Comparison of ENCODE assay signal across 9 cellular contexts in genomic region chr19:16330811-16331690, GRCh38. TPM values are rescaled to one million over a fixed set of nuclear protein-coding genes. Genes with fewer than 3 reads are reported as not detected.
DNase-seq lines count a peak whose midpoint lies in the region; ATAC-seq, FAIRE-seq and TF ChIP-seq lines count a peak whose summit lies in the region.
"Had no signal": no experiment of that assay in that cellular context is flagged by ENCODE, and none has a peak within 500 bp of the region (broad histone marks: within the 10 kb centered on the region; RNA-seq: fewer than 3 reads in every experiment).

No MANE protein-coding gene starts in this region.

- H3K4me1 Mint-ChIP-seq in GM23338: no peaks in the 10 kb centered on the region

- H2AFZ ChIP-seq in PC-3 (ENCODE audit: low read length) (no peak overlapping the region), K562 (ENCODE audit: low read depth, low read length) (no peak overlapping the region), GM23338 (no peak overlapping the region)

- no peaks in the 10 kb centered on the region for H3K36me3 Mint-ChIP-seq in GM23338 (ENCODE audit: low read depth)

- H3K36me3 ChIP-seq in PC-3 (ENCODE audit: low read depth, low read length) (no peaks in the 10 kb centered on the region), K562 (ENCODE audit: control insufficient read depth, insufficient read depth, low read length) (no peaks in the 10 kb centered on the region), neutrophil (peaks cover 22% of the 10 kb centered on the region), GM23338 (ENCODE audit: insufficient read depth) (no peaks in the 10 kb centered on the region)

- H3K27ac ChIP-seq in PC-3 (ENCODE audit: low read length) (peak overlapping the region; percentile 18; the same call in 1 of the 2 replicates), K562 (ENCODE audit: extremely low read depth, low read depth, low read length) (no peak overlapping the region), neutrophil (peak overlapping the region; percentile 98), GM23338 (ENCODE audit: low read depth) (no peak overlapping the region)

- H3K9me3 ChIP-seq in PC-3 (ENCODE audit: low read length) (no peaks in the 10 kb centered on the region), K562 (replicated peaks; ENCODE audit: control insufficient read depth, insufficient read depth, low read depth, low read length) (no peaks in the 10 kb centered on the region), neutrophil (no peaks in the 10 kb centered on the region)

- no peak for TF ChIP-seq CTCF in PC-3 (conservative IDR thresholded peaks at IDR 0.05; ENCODE audit: low read depth, low read length)
- TF ChIP-seq CTCF in K562 (IDR thresholded peaks at IDR 0.05 in 2 of 3, conservative IDR thresholded peaks at IDR 0.05 in 1 of 3; ENCODE audit: insufficient read depth in 2 of 3, low read depth in 1 of 3, low read length in 3 of 3): no peak
- TF ChIP-seq CTCF in neutrophil (IDR thresholded peaks at IDR 0.05): no peak
- TF ChIP-seq CTCF in GM23338 (conservative IDR thresholded peaks at IDR 0.05; ENCODE audit: low read depth in 2 of 2): no peak

- in situ Hi-C loops in K562 (cut with MboI): no loop called here

- H3K9ac ChIP-seq in PC-3 (ENCODE audit: low read length) (no peak overlapping the region), K562 (ENCODE audit: insufficient read depth in 1 of 2, low read depth in 2 of 2, low read length in 2 of 2) (no peak overlapping the region)

- H3K27me3 Mint-ChIP-seq in GM23338 (ENCODE audit: insufficient read depth, low read depth, poor library complexity): peaks cover 43% of the 10 kb centered on the region

- no peak overlapping the region for H3K27ac Mint-ChIP-seq in GM23338

- peak; percentile 1; the same call in 1 of the 2 replicates for ATAC-seq in PC-3
- ATAC-seq in K562: peak; percentile 22; the same call in 2 of the 3 replicates
- ATAC-seq in GM23338: no peak
- no peak for ATAC-seq in HG02852 (IDR thresholded peaks at IDR 0.05; ENCODE audit: unreplicated experiment)

- H4K20me1 ChIP-seq in PC-3 (ENCODE audit: low read length): no peaks in the 10 kb centered on the region
- H4K20me1 ChIP-seq in K562 (replicated peaks; ENCODE audit: control insufficient read depth, insufficient read depth, low read length): 0 out of 2 replicates have a peak, but pooled peaks cover 4% of the 10 kb centered on the region
- H4K20me1 ChIP-seq in GM23338 (replicated peaks; ENCODE audit: insufficient read depth): peaks cover 4% of the 10 kb centered on the region; the same call in 1 of the 2 replicates

- no peak for FAIRE-seq in K562 (lab: Jason Lieb, UNC)

- no peaks in the 10 kb centered on the region for H3K9me3 Mint-ChIP-seq in GM23338

- intact Hi-C loops in PC-3 (cut with micrococcal nuclease): no loop called here
- intact Hi-C loops in K562 (cut with micrococcal nuclease): no loop called here

- H3K4me1 ChIP-seq in PC-3 (ENCODE audit: insufficient read depth, low read length): peaks cover 13% of the 10 kb centered on the region
- peaks cover 8 to 19% of the 10 kb centered on the region in 2 experiments for H3K4me1 ChIP-seq in K562 (replicated peaks in 1 of 2; ENCODE audit: control insufficient read depth in 2 of 2, insufficient read depth in 2 of 2, low read length in 2 of 2)
- H3K4me1 ChIP-seq in neutrophil (ENCODE audit: control insufficient read depth in 1 of 2, insufficient read depth in 1 of 2, low read depth in 1 of 2, low read length in 1 of 2): peaks cover 62 to 74% of the 10 kb centered on the region in 2 experiments
- H3K4me1 ChIP-seq in GM23338 (ENCODE audit: insufficient read depth): no peaks in the 10 kb centered on the region; the same call in 1 of the 2 replicates

- no peaks in the 10 kb centered on the region for H3K79me2 ChIP-seq in PC-3 (ENCODE audit: low read length)
- no peaks in the 10 kb centered on the region for H3K79me2 ChIP-seq in K562 (ENCODE audit: control insufficient read depth, insufficient read depth, low read length)
- no peaks in the 10 kb centered on the region for H3K79me2 ChIP-seq in GM23338 (replicated peaks; ENCODE audit: insufficient read depth)

- no peak for TF ChIP-seq POLR2A in K562 (conservative IDR thresholded peaks at IDR 0.05)

- no peak overlapping the region for H3K4me3 ChIP-seq in PC-3 (ENCODE audit: low read length)
- H3K4me3 ChIP-seq in K562: no peak overlapping the region
- no peak overlapping the region for H3K4me3 ChIP-seq in neutrophil (ENCODE audit: low read depth in 1 of 2, low read length in 1 of 2)
- no peak overlapping the region for H3K4me3 ChIP-seq in GM23338

- no peaks in the 10 kb centered on the region for H3K9me2 ChIP-seq in PC-3 (replicated peaks; ENCODE audit: low read length)
- H3K9me2 ChIP-seq in GM23338 (ENCODE audit: insufficient read depth): no peaks in the 10 kb centered on the region

- POLR2A ChIA-PET in PC-3 (lab: Charles Lee; ENCODE audit: unreplicated experiment) (no interaction called here), K562 (lab: Yijun Ruan, JAX) (interaction anchor here (0.6 kb wide), 1 partner anchor 96 kb away, joined by 4 read pairs; no protein-coding TSS in a partner anchor)

- H3K4me2 ChIP-seq in PC-3 (ENCODE audit: low read length) (peak overlapping the region; percentile 27), K562 (ENCODE audit: insufficient read depth, low read length) (no peak overlapping the region), GM23338 (no peak overlapping the region)

- BruUV-seq in PC-3 (replicated peaks; lab: Mats Ljungman, UMichigan) (no TSS peak), K562 (replicated peaks; lab: Mats Ljungman, UMichigan) (no TSS peak)

- CTCF ChIA-PET in PC-3 (lab: Charles Lee) (interaction anchor here (0.5 to 0.7 kb wide), 2 partner anchors 8 to 498 kb away, joined by 3 read pairs; partner anchors contain the start of gene SIN3B), K562 (lab: Yijun Ruan, JAX; ENCODE audit: low intra/inter-chr PET ratio) (no interaction called here)

- no peak for TF ChIP-seq EP300 in K562 (IDR thresholded peaks at IDR 0.05; ENCODE audit: low read length)

- no peaks in the 10 kb centered on the region for H3K9me1 ChIP-seq in K562 (ENCODE audit: control insufficient read depth, insufficient read depth, low read length)

- 12% methylated on average over 14 of the region's 16 CpGs for WGBS in K562 (ENCODE audit: insufficient coverage, low coverage, missing lambda C conversion rate)

- DNase-seq in EL: peak; percentile 34
- DNase-seq in PC-3: no peak
- no peak for DNase-seq in K562 (ENCODE audit: extremely low read depth in 1 of 4, low spot score in 3 of 4)
- no peak for DNase-seq in GM23338 (ENCODE audit: low spot score)
- DNase-seq in glomerular visceral epithelial cell (ENCODE audit: extremely low spot score): no peak
- DNase-seq in COLO668 (lab: John Stamatoyannopoulos, UW; ENCODE audit: unreplicated experiment): no peak
- DNase-seq: NCI-H2081 treated with DMSO at 0.1 percent for 48 hours had no signal

- no peak for TF ChIP-seq RAD21 in K562 (CRISPR knock-in tag; conservative IDR thresholded peaks at IDR 0.05 in 1 of 2, IDR thresholded peaks at IDR 0.05 in 1 of 2)

- H3K27me3 ChIP-seq in PC-3 (ENCODE audit: low read length): no peaks in the 10 kb centered on the region
- peaks cover 4 to 23% of the 10 kb centered on the region in 2 experiments; a peak in 2 of 5 replicates for H3K27me3 ChIP-seq in K562 (ENCODE audit: control insufficient read depth in 2 of 2, insufficient read depth in 2 of 2, low read length in 2 of 2)
- H3K27me3 ChIP-seq in neutrophil: no peaks in the 10 kb centered on the region
- H3K27me3 ChIP-seq in GM23338 (ENCODE audit: insufficient read depth): peaks cover 43% of the 10 kb centered on the region

- no peak overlapping the region for H3K4me3 Mint-ChIP-seq in GM23338

- H3F3A ChIP-seq in PC-3 (ENCODE audit: low read length, unreplicated experiment) (no peaks in the 10 kb centered on the region), GM23338 (replicated peaks; ENCODE audit: low read depth) (no peaks in the 10 kb centered on the region)

TF ChIP-seq in K562, 482 proteins besides CTCF, POLR2A, EP300 and RAD21 (continues in another document):
- TF ChIP-seq ZNF384 (IDR thresholded peaks at IDR 0.05; ENCODE audit: low read depth, low read length) (peak; percentile 17; the same call in 1 of the 2 replicates), SRSF3 (IDR thresholded peaks at IDR 0.05; ENCODE audit: insufficient read depth, low read length) (no peak), TAF15 (IDR thresholded peaks at IDR 0.05; ENCODE audit: low read depth, low read length) (no peak), IFI16 (CRISPR knock-in tag; IDR thresholded peaks at IDR 0.05) (no peak), BACH1 (tag; IDR thresholded peaks at IDR 0.05) (0 out of 2 replicates have a peak, but pooled peaks have one; percentile 10)

TF ChIP-seq in GM23338, 12 proteins besides CTCF, POLR2A, EP300 and RAD21 (continues in another document):
- no peak for TF ChIP-seq STAT1 (IDR thresholded peaks at IDR 0.05; ENCODE audit: unreplicated experiment)
- TF ChIP-seq CREB1 (CRISPR knock-in tag; IDR thresholded peaks at IDR 0.05; ENCODE audit: low read depth): no peak
- TF ChIP-seq ZNF331 (CRISPR knock-in tag; IDR thresholded peaks at IDR 0.05; ENCODE audit: low read depth): no peak
- TF ChIP-seq NANOG (IDR thresholded peaks at IDR 0.05; ENCODE audit: borderline replicate concordance): no peak
- no peak for TF ChIP-seq ZNF114 (CRISPR knock-in tag; IDR thresholded peaks at IDR 0.05)
- TF ChIP-seq JUNB (IDR thresholded peaks at IDR 0.05; ENCODE audit: unreplicated experiment): no peak
- no peak for TF ChIP-seq EZH2 (IDR thresholded peaks at IDR 0.05; ENCODE audit: low read depth, unreplicated experiment)

RNA-seq across cellular contexts. Expression of gene KLF2, which starts 6.4 kb away (rescaled TPM):
- total RNA-seq in PC-3 (2014; rRNA removed) (4.8 and 6.6 TPM in 2 replicates), K562 (2014; rRNA removed) (0.20 TPM in 1 of 2 replicates, not detected in the other), K562 (2014; rRNA removed; fragmentation: Illumina TruSeq; extraction: Trizol) (0.07 TPM in 1 of 2 replicates, not detected in the other), K562 (2015; rRNA removed; fragmentation: Illumina TruSeq; extraction: Trizol) (not detected in 2 replicates), K562 (2021) (0.71 and 1.3 TPM in 2 replicates)
- total RNA-seq in K562 (2011; cell fraction: chromatin; rRNA removed; ENCODE audit: low replicate concordance): not detected in 2 replicates
- 0.17 and 0.26 TPM in 2 replicates for total RNA-seq in K562 (2011; cell fraction: nucleolus; rRNA removed)
- total RNA-seq in K562 (2011; cell fraction: nucleoplasm; rRNA removed): not detected in 2 replicates
- polyA plus RNA-seq in K562 (2011; rRNA removed) (not detected in 2 replicates), K562 (2014; fragmentation: Illumina TruSeq; extraction: Trizol) (not detected in 2 replicates), K562 (2014; fragmentation: Nextera tagmentation; extraction: Ambion mirVana) (not detected), K562 (2014; rRNA removed) (0.19 TPM in 1 of 2 replicates, not detected in the other), GM23338 (2016; fragmentation: Nextera tagmentation; extraction: Ambion mirVana) (0.43 TPM in 1 of 2 replicates, not detected in the other)
- polyA plus RNA-seq in K562 (2011; cell fraction: cytosol; rRNA removed): 0.04 and 0.22 TPM in 2 replicates
- 0.17 and 0.40 TPM in 2 replicates for polyA plus RNA-seq in K562 (2011; cell fraction: nucleus; rRNA removed)
- polyA plus RNA-seq in K562 (2012): 0.22 and 1.9 TPM in 2 replicates
- not detected in 2 replicates for polyA minus RNA-seq in K562 (2011; rRNA and poly(A)+ RNA removed)
- not detected in 2 replicates for polyA minus RNA-seq in K562 (2011; cell fraction: cytosol; rRNA and poly(A)+ RNA removed)
- not detected in 2 replicates for polyA minus RNA-seq in K562 (2011; cell fraction: nucleus; rRNA and poly(A)+ RNA removed)
- 0.89 and 0.90 TPM in 2 replicates for total RNA-seq in GM23338 (2014; rRNA removed; shearing (Covaris generic))

Comparison
In these comparisons a context has a peak if more than half of its experiments do, and no peak if none do; other contexts are left out.
1. ATAC-seq: peak in PC-3 (single experiment) and K562 (single experiment); none in GM23338 (single experiment) and HG02852 (single experiment).
2. H3K27ac ChIP-seq: peak in PC-3 (single experiment) and neutrophil (single experiment); none in K562 (single experiment) and GM23338 (single experiment).